7 cellular contexts compared by ENCODE assay signal in genomic region chr9:87569008-87569908, GRCh38.
DNase-seq lines count a peak whose midpoint lies in the region; ATAC-seq, FAIRE-seq and TF ChIP-seq lines count a peak whose summit lies in the region.

No MANE protein-coding gene starts in this region.

- peak overlapping the region; percentile 72 for H3K9ac ChIP-seq in HepG2 (ENCODE audit: insufficient read depth, low read depth, low read length)
- H3K9ac ChIP-seq in GM23248 = no peak overlapping the region

- no peaks in the 10 kb centered on the region for H3K9me2 ChIP-seq in GM23248 (ENCODE audit: insufficient read depth)

- no TSS peak for BruUV-seq in HepG2 (replicated peaks; lab: Mats Ljungman, UMichigan)

- peak; percentile 50; the same call in 1 of the 2 replicates for TF ChIP-seq RAD21 in HepG2 (CRISPR knock-in tag; IDR thresholded peaks at IDR 0.05)

- H3F3A ChIP-seq in GM23248 (ENCODE audit: insufficient read depth) = no peaks in the 10 kb centered on the region

- H3K4me3 ChIP-seq in body of pancreas (no peak overlapping the region), HepG2 (replicated peaks in 1 of 3; ENCODE audit: insufficient read depth in 1 of 3, low read depth in 2 of 3, low read length in 3 of 3) (peak overlapping the region; percentile 19 to 51 (median 47)), testis (no peak overlapping the region), GM23248 (no peak overlapping the region)

- TF ChIP-seq POLR2A in body of pancreas (IDR thresholded peaks at IDR 0.05) = no peak
- TF ChIP-seq POLR2A in HepG2 (IDR thresholded peaks at IDR 0.05; ENCODE audit: insufficient read depth in 1 of 2, low read depth in 2 of 2, low read length in 2 of 2) = peak in 1 of 2 experiments; percentile 37; a peak in 1 of 4 replicates
- no peak for TF ChIP-seq POLR2A in testis (IDR thresholded peaks at IDR 0.05)

- peak; percentile 28 for DNase-seq in HuH-7.5 (ENCODE audit: low spot score)
- peak in 3 of 4 donors; percentile 28 to 48 (median 29) for DNase-seq in body of pancreas
- peak; percentile 91 for DNase-seq in HepG2 (ENCODE audit: low spot score)
- peak; percentile 41 for DNase-seq in testis
- no peak for DNase-seq in iPS-NIHi7 (ENCODE audit: extremely low spot score)
- no peak for DNase-seq in SKM-1 treated with dmso at 0.1 percent for 144 hours (lab: John Stamatoyannopoulos, UW; ENCODE audit: unreplicated experiment)
- no peak for DNase-seq in GM23248

- TF ChIP-seq EP300 in HepG2 (IDR thresholded peaks at IDR 0.05; ENCODE audit: low read depth in 2 of 2, low read length in 2 of 2) (peak; percentile 80 to 87), HepG2 (CRISPR knock-in tag; IDR thresholded peaks at IDR 0.05; ENCODE audit: borderline replicate concordance) (peak; percentile 73; the same call in 1 of the 2 replicates)

- POLR2A ChIA-PET in HepG2 (lab: Yijun Ruan, JAX) = interaction anchor here (0.7 to 4.7 kb wide), 15 partner anchors 11 to 71 kb away, joined by 3 to 111 read pairs (median 6); partner anchors contain the start of gene DAPK1

- H2AFZ ChIP-seq in HepG2 (ENCODE audit: low read length) (no peak overlapping the region), GM23248 (no peak overlapping the region)

- WGBS in body of pancreas, 2 donors = 35 to 36% methylated on average over 11 of the region's 11 CpGs
- 1% methylated on average over 8 of the region's 11 CpGs for WGBS in HepG2 (ENCODE audit: low lambda C conversion rate)
- WGBS in testis, 2 donors = 53 to 68% methylated on average over 11 of the region's 11 CpGs
- 47% methylated on average over 11 of the region's 11 CpGs for WGBS in GM23248 (ENCODE audit: low coverage in 1 of 2, low lambda C conversion rate in 2 of 2, missing lambda C conversion rate in 2 of 2), 2 experiments

- H3K79me2 ChIP-seq in HepG2 (ENCODE audit: insufficient read depth, low read length) (peaks cover 13% of the 10 kb centered on the region), GM23248 (ENCODE audit: insufficient read depth) (no peaks in the 10 kb centered on the region)

- no peaks in the 10 kb centered on the region for H4K20me1 ChIP-seq in HepG2 (ENCODE audit: insufficient read depth, low read length)
- no peaks in the 10 kb centered on the region for H4K20me1 ChIP-seq in GM23248 (ENCODE audit: insufficient read depth)

- no peaks in the 10 kb centered on the region for H3K9me3 ChIP-seq in body of pancreas
- no peaks in the 10 kb centered on the region for H3K9me3 ChIP-seq in HepG2 (ENCODE audit: low read length)
- H3K9me3 ChIP-seq in testis = no peaks in the 10 kb centered on the region
- no peaks in the 10 kb centered on the region for H3K9me3 ChIP-seq in GM23248 (ENCODE audit: low read depth)

- in situ Hi-C loops in HepG2 (cut with HindIII; ENCODE audit: extremely low pct_ligation_motif_present, low pct_unique_long_range_greater_than_20kb) (no loop called here), GM23248 (cut with MboI) (no loop called here)

- H3K4me2 ChIP-seq in HepG2 (ENCODE audit: low read depth, low read length) = peak overlapping the region; percentile 83
- no peak overlapping the region for H3K4me2 ChIP-seq in GM23248 (ENCODE audit: unreplicated experiment)

- TF ChIP-seq CTCF in body of pancreas (IDR thresholded peaks at IDR 0.05) (no peak), HepG2 (CRISPR knock-in tag; IDR thresholded peaks at IDR 0.05) (0 out of 2 replicates have a peak, but pooled peaks have one; percentile 6), testis (IDR thresholded peaks at IDR 0.05) (no peak)

- CTCF ChIA-PET in HepG2 (lab: Yijun Ruan, JAX; ENCODE audit: low intra/inter-chr PET ratio, low total read pairs) = no interaction called here

- H3K27me3 ChIP-seq in body of pancreas (no peaks in the 10 kb centered on the region), HepG2 (ENCODE audit: control insufficient read depth in 1 of 2, insufficient read depth in 2 of 2, low read length in 2 of 2) (no peaks in the 10 kb centered on the region), testis (no peaks in the 10 kb centered on the region), GM23248 (replicated peaks; ENCODE audit: insufficient read depth) (peaks cover 4% of the 10 kb centered on the region; the same call in 1 of the 2 replicates)

- ATAC-seq in body of pancreas = peak; percentile 34
- ATAC-seq in HepG2 = peak; percentile 74

- H3K36me3 ChIP-seq in body of pancreas (replicated peaks in 1 of 2; ENCODE audit: insufficient read depth in 1 of 2, low read depth in 2 of 2) = peaks cover 0 to 2% of the 10 kb centered on the region in 2 donors
- H3K36me3 ChIP-seq in HepG2 (replicated peaks in 1 of 2; ENCODE audit: control insufficient read depth in 1 of 2, insufficient read depth in 2 of 2, low read length in 2 of 2) = 0 out of 5 replicates have a peak, but pooled peaks cover 0 to 1% of the 10 kb centered on the region in 2 experiments
- no peaks in the 10 kb centered on the region for H3K36me3 ChIP-seq in testis (ENCODE audit: low read depth, missing control alignments)
- H3K36me3 ChIP-seq in GM23248 (ENCODE audit: low read depth) = no peaks in the 10 kb centered on the region

- H3K4me1 ChIP-seq in body of pancreas = peaks cover 85% of the 10 kb centered on the region
- peaks cover 71% of the 10 kb centered on the region for H3K4me1 ChIP-seq in HepG2 (ENCODE audit: insufficient read depth, low read length)
- peaks cover 45% of the 10 kb centered on the region for H3K4me1 ChIP-seq in testis
- no peaks in the 10 kb centered on the region for H3K4me1 ChIP-seq in GM23248 (ENCODE audit: insufficient read depth)

- H3K27ac ChIP-seq in body of pancreas = peak overlapping the region; percentile 70 to 88 (median 82)
- peak overlapping the region; percentile 98 for H3K27ac ChIP-seq in HepG2 (ENCODE audit: extremely low read length, insufficient read depth, low read length)
- peak overlapping the region in 1 of 2 donors; percentile 64 for H3K27ac ChIP-seq in testis
- H3K27ac ChIP-seq in GM23248 = no peak overlapping the region

- peak; percentile 91 for FAIRE-seq in HepG2 (lab: Jason Lieb, UNC)

- intact Hi-C loops in body of pancreas (cut with DNase I) = no loop called here
- intact Hi-C loops in HepG2 (cut with micrococcal nuclease; ENCODE audit: unreplicated experiment) = loop anchor here (1.0 kb wide), 1 partner anchor 98 kb away; no protein-coding TSS in a partner anchor
- intact Hi-C loops in testis (cut with DNase I; ENCODE audit: low total_unique reads) = no loop called here

TF ChIP-seq in HepG2, 621 proteins besides CTCF, POLR2A, EP300 and RAD21 (continues in another document):
- no peak for TF ChIP-seq REL (CRISPR knock-in tag; conservative IDR thresholded peaks at IDR 0.05)
- TF ChIP-seq HIVEP1 (CRISPR knock-in tag; IDR thresholded peaks at IDR 0.05) = peak; percentile 98
- 0 out of 2 replicates have a peak, but pooled peaks have one; percentile 52 for TF ChIP-seq ZSCAN30 (CRISPR knock-in tag; IDR thresholded peaks at IDR 0.05)
- TF ChIP-seq TP53 (CRISPR knock-in tag; conservative IDR thresholded peaks at IDR 0.05) = no peak; the same call in 1 of the 2 replicates
- TF ChIP-seq TGIF2 (CRISPR knock-in tag; IDR thresholded peaks at IDR 0.05) = peak; percentile 51; the same call in 1 of the 2 replicates
- no peak for TF ChIP-seq AGO1 (IDR thresholded peaks at IDR 0.05; ENCODE audit: low read depth, low read length, poor library complexity, severe bottlenecking)
- no peak for TF ChIP-seq ZNF468 (CRISPR knock-in tag; IDR thresholded peaks at IDR 0.05)
- TF ChIP-seq ZNF274 (CRISPR knock-in tag; IDR thresholded peaks at IDR 0.05) = no peak
- no peak for TF ChIP-seq ZNF3 (CRISPR knock-in tag; IDR thresholded peaks at IDR 0.05)
- TF ChIP-seq ZBTB37 (CRISPR knock-in tag; IDR thresholded peaks at IDR 0.05) = peak; percentile 83
- no peak for TF ChIP-seq DNMT1 (CRISPR knock-in tag; IDR thresholded peaks at IDR 0.05)
- 0 out of 2 replicates have a peak, but pooled peaks have one; percentile 38 for TF ChIP-seq MXD4 (CRISPR knock-in tag; IDR thresholded peaks at IDR 0.05)
- TF ChIP-seq ZNF598 (CRISPR knock-in tag; IDR thresholded peaks at IDR 0.05; ENCODE audit: borderline replicate concordance) = no peak
- TF ChIP-seq ZNF280B (CRISPR knock-in tag; IDR thresholded peaks at IDR 0.05; ENCODE audit: borderline replicate concordance) = no peak
- TF ChIP-seq ZNF543 (CRISPR knock-in tag; IDR thresholded peaks at IDR 0.05) = no peak; the same call in 1 of the 2 replicates
- peak; percentile 22; the same call in 1 of the 2 replicates for TF ChIP-seq DRAP1 (CRISPR knock-in tag; IDR thresholded peaks at IDR 0.05)

Comparison
In these comparisons a context has a peak if more than half of its experiments do, and no peak if none do; other contexts are left out.
1. DNase-seq: peak in HuH-7.5 (single experiment), body of pancreas (3 of 4), HepG2 (single experiment) and testis (single experiment); none in iPS-NIHi7 (single experiment), SKM-1 treated with dmso at 0.1 percent for 144 hours (single experiment) and GM23248 (single experiment).
2. H3K4me3 ChIP-seq: peak in HepG2 (3 of 3); none in body of pancreas (0 of 2), testis (0 of 2) and GM23248 (single experiment).